8 cellular contexts compared by ENCODE assay signal in the genomic region with DNA sequence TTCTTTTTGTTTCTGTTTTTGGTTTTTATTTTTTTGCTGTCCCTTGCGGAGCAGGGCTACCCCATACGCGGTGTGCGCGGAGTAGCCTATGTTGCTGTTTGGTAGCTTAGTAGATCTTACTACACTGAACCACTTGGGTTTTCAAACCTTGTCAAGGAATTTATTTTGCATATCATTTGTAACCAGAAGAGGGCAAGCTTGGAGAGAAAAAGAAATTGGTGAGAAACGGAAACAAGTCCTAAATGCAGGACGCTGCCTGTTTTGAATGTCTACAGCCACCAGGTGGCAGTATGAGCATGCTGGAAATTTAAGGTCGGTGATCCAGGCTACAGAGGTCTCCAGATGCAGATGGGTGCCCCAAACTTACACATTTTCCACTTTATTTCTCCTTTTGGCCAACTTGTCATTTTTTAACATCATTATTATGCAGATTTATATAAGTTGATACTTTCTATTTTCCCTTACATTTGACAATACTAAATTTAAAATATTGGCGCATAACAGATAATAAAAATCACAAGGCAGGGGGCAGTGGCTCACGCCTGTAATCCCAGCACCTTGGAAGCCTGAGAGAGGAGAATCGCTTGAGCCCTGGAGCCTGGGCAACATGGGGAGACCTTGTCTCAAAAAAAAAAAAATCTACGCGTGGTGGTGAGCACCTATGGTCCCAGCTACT.
DNase-seq lines count a peak whose midpoint lies in the region; ATAC-seq and TF ChIP-seq lines count a peak whose summit lies in the region.

No MANE protein-coding gene starts in this region.

- H3K4me3 Mint-ChIP-seq in central memory CD8-positive, alpha-beta T cell = no peak overlapping the region

- no peak overlapping the region for H3K4me3 ChIP-seq in AG09309 (ENCODE audit: control insufficient read depth, low read depth, low read length)

- no peak overlapping the region for H3K27ac Mint-ChIP-seq in central memory CD8-positive, alpha-beta T cell (ENCODE audit: low read depth)

- ATAC-seq in GM18867 (IDR thresholded peaks at IDR 0.05; ENCODE audit: unreplicated experiment) = peak; percentile 68
- peak; percentile 53 for ATAC-seq in HG03342 (IDR thresholded peaks at IDR 0.05; ENCODE audit: unreplicated experiment)
- peak; percentile 71 to 76 for ATAC-seq in activated CD4-positive, CD25-positive, alpha-beta regulatory T cell treated with anti-CD3 and anti-CD28 coated beads, Interleukin-2, amount 50 U/mL, for 24 hours
- ATAC-seq in central memory CD8-positive, alpha-beta T cell (replicated peaks; ENCODE audit: extremely low read depth, poor library complexity, severe bottlenecking) = peak; percentile 87

- H3K4me1 Mint-ChIP-seq in central memory CD8-positive, alpha-beta T cell = no peaks in the 10 kb centered on the region

- peak; percentile 75 for DNase-seq in AG09309 (ENCODE audit: low read depth)
- DNase-seq in NCI-H446 treated with DMSO at 0.1 percent for 48 hours (lab: John Stamatoyannopoulos, UW) = peak; percentile 80
- DNase-seq in central memory CD8-positive, alpha-beta T cell (ENCODE audit: low spot score in 2 of 2) = peak; percentile 65 to 76
- peak; percentile 95 for DNase-seq in left kidney (ENCODE audit: low read depth, low spot score)
- peak; percentile 82 for DNase-seq in stimulated activated CD4-positive, alpha-beta T cell treated with anti-CD3 and anti-CD28 coated beads, Interleukin-4, amount 100 ng/mL, for 24 hours

- no peaks in the 10 kb centered on the region for H3K36me3 Mint-ChIP-seq in central memory CD8-positive, alpha-beta T cell (ENCODE audit: insufficient read depth)

- H3K9me3 Mint-ChIP-seq in central memory CD8-positive, alpha-beta T cell = no peaks in the 10 kb centered on the region

- peak; percentile 92 for TF ChIP-seq CTCF in AG09309 (IDR thresholded peaks at IDR 0.05; ENCODE audit: control insufficient read depth, insufficient read depth, low read depth, low read length, missing control alignments)

- no peaks in the 10 kb centered on the region for H3K27me3 Mint-ChIP-seq in central memory CD8-positive, alpha-beta T cell
